In genomic region chr4:106266201-106266600, GRCh38 we compare ENCODE assay signal across 8 cellular contexts. TPM values are rescaled to one million over a fixed set of nuclear protein-coding genes. Genes with fewer than 3 reads are reported as not detected.
DNase-seq lines count a peak whose midpoint lies in the region; ATAC-seq, FAIRE-seq and TF ChIP-seq lines count a peak whose summit lies in the region.

No MANE protein-coding gene starts in this region.

- peak; percentile 59 for TF ChIP-seq CTCF in epithelial cell of esophagus (IDR thresholded peaks at IDR 0.05; ENCODE audit: insufficient read depth, low read depth, low read length, missing control alignments)

- H3K4me1 ChIP-seq in small intestine (ENCODE audit: control insufficient read depth in 2 of 2, insufficient read depth in 1 of 2, low read depth in 1 of 2, low read length in 1 of 2): no peaks in the 10 kb centered on the region

- peaks cover 11% of the 10 kb centered on the region for H3K4me1 Mint-ChIP-seq in activated CD8-positive, alpha-beta memory T cell treated with anti-CD3 and anti-CD28 coated beads, Interleukin-2, amount 10 ng/mL, durations not matched to agents 7 days and 5 days

- no peak for FAIRE-seq in small intestine (lab: Jason Lieb, UNC)

- H3K4me3 ChIP-seq in epithelial cell of esophagus (ENCODE audit: low read length) (no peak overlapping the region), small intestine (ENCODE audit: low read depth in 1 of 2, low read length in 2 of 2) (no peak overlapping the region)

- ATAC-seq in HG02678 (IDR thresholded peaks at IDR 0.05; ENCODE audit: unreplicated experiment): peak; percentile 69
- ATAC-seq in activated CD8-positive, alpha-beta memory T cell treated with anti-CD3 and anti-CD28 coated beads, Interleukin-2, amount 10 ng/mL, durations not matched to agents 7 days and 5 days: no peak

- H3K9me3 Mint-ChIP-seq in activated CD8-positive, alpha-beta memory T cell treated with anti-CD3 and anti-CD28 coated beads, Interleukin-2, amount 10 ng/mL, durations not matched to agents 7 days and 5 days (ENCODE audit: low read depth): no peaks in the 10 kb centered on the region

- peak; percentile 52 for DNase-seq in SIG-M5 treated with dmso at 0.1 percent for 504 hours (lab: John Stamatoyannopoulos, UW; ENCODE audit: unreplicated experiment)
- DNase-seq in SIG-M5 (lab: John Stamatoyannopoulos, UW): no peak
- peak; percentile 39 for DNase-seq in NCI-H748 (lab: John Stamatoyannopoulos, UW; ENCODE audit: unreplicated experiment)
- peak; percentile 66 for DNase-seq in epithelial cell of esophagus (ENCODE audit: low read depth)
- peak; percentile 47 for DNase-seq in small intestine
- DNase-seq in T1000 (lab: John Stamatoyannopoulos, UW): no peak
- no peak for DNase-seq in activated CD8-positive, alpha-beta memory T cell treated with anti-CD3 and anti-CD28 coated beads, Interleukin-2, amount 10 ng/mL, durations not matched to agents 7 days and 5 days

- no peaks in the 10 kb centered on the region for H3K36me3 Mint-ChIP-seq in activated CD8-positive, alpha-beta memory T cell treated with anti-CD3 and anti-CD28 coated beads, Interleukin-2, amount 10 ng/mL, durations not matched to agents 7 days and 5 days

- no peak overlapping the region for H3K27ac ChIP-seq in small intestine (ENCODE audit: low read depth in 1 of 2, low read length in 1 of 2)

- no peaks in the 10 kb centered on the region for H3K36me3 ChIP-seq in small intestine (ENCODE audit: control insufficient read depth in 2 of 2, insufficient read depth in 2 of 2, low read length in 2 of 2)

- no peaks in the 10 kb centered on the region for H3K27me3 ChIP-seq in small intestine (ENCODE audit: control insufficient read depth in 2 of 2, insufficient read depth in 2 of 2, low read length in 2 of 2)

- CTCF ChIA-PET in activated CD8-positive, alpha-beta memory T cell treated with anti-CD3 and anti-CD28 coated beads, Interleukin-2, amount 10 ng/mL, durations not matched to agents 7 days and 5 days (lab: Charles Lee): interaction anchor here (1.1 to 1.5 kb wide), 5 partner anchors 22 to 104 kb away, joined by 3 to 4 read pairs (median 3); partner anchors contain the start of gene TBCK

- H3K27ac Mint-ChIP-seq in activated CD8-positive, alpha-beta memory T cell treated with anti-CD3 and anti-CD28 coated beads, Interleukin-2, amount 10 ng/mL, durations not matched to agents 7 days and 5 days: no peak overlapping the region

- no peak overlapping the region for H3K4me3 Mint-ChIP-seq in activated CD8-positive, alpha-beta memory T cell treated with anti-CD3 and anti-CD28 coated beads, Interleukin-2, amount 10 ng/mL, durations not matched to agents 7 days and 5 days

- H3K9me3 ChIP-seq in small intestine (ENCODE audit: control insufficient read depth, low read depth): no peaks in the 10 kb centered on the region

- H3K27me3 Mint-ChIP-seq in activated CD8-positive, alpha-beta memory T cell treated with anti-CD3 and anti-CD28 coated beads, Interleukin-2, amount 10 ng/mL, durations not matched to agents 7 days and 5 days: no peaks in the 10 kb centered on the region

RNA-seq across cellular contexts. Expression of gene TBCK, which starts 49.8 kb away (rescaled TPM):
- polyA plus RNA-seq in small intestine: 10 to 100 TPM in 1 of 3 donors, 1 to 10 TPM in 2; 5.1 to 10.1 (median 8.5) TPM
- 10 to 100 TPM; 33.2 to 36.9 TPM for total RNA-seq in activated CD8-positive, alpha-beta memory T cell treated with anti-CD3 and anti-CD28 coated beads, Interleukin-2, amount 10 ng/mL, durations not matched to agents 7 days and 5 days

RNA-seq across cellular contexts. Expression of gene AIMP1, which starts 50.1 kb away (rescaled TPM):
- 10 to 100 TPM; 34.4 to 38.9 (median 35.9) TPM for polyA plus RNA-seq in small intestine
- total RNA-seq in activated CD8-positive, alpha-beta memory T cell treated with anti-CD3 and anti-CD28 coated beads, Interleukin-2, amount 10 ng/mL, durations not matched to agents 7 days and 5 days: 10 to 100 TPM; 44.2 to 53.9 TPM

Comparison
In these comparisons a context has a peak if more than half of its experiments do, and no peak if none do; other contexts are left out.
1. DNase-seq: peak in SIG-M5 treated with dmso at 0.1 percent for 504 hours (single experiment), NCI-H748 (single experiment), epithelial cell of esophagus (single experiment) and small intestine (single experiment); none in SIG-M5 (single experiment), T1000 (single experiment) and activated CD8-positive, alpha-beta memory T cell treated with anti-CD3 and anti-CD28 coated beads, Interleukin-2, amount 10 ng/mL, durations not matched to agents 7 days and 5 days (single experiment).